Comparison of ENCODE assay signal across 1 cellular context in the genomic region with DNA sequence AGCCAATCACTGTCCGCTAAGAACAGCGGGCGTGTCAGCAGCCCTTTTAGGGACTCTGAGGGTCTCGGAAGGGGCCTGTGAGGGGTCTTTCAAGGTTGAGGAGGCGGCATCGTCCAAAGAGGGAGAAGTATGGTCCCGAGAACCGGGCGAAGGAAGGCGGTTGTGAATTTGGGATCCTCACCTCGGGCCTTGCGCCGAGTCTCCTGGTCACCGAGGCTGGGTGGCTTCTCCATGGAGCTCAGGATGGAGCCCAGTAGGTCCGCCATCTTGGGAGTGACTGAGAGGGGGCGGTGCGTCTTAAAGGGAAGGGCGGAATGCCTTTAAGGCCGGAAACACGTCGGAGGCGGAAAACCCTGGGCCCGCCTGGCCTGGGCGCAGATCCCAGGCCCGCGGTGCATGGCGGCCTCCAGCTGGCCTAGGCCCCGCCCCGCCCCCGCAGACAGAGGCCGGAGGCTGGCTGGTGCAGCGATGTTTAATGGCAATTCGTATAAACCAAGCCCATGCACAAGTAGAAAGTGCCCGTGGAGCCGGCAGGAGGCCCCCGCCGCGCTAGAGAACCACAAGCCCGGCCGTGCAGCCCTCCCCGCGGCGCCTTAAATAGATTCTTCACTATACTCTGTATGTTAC.
TF ChIP-seq lines count a peak whose summit lies in the region.

Gene SPAG7 (minus strand): TSS at position 279 of the 627 bp plus-strand sequence. CDS start 13 bp downstream, at position 266.

TF ChIP-seq in K562, 482 proteins besides CTCF, POLR2A, EP300 and RAD21 (continued from another document and continues in another):
- TF ChIP-seq, protein P1, sequence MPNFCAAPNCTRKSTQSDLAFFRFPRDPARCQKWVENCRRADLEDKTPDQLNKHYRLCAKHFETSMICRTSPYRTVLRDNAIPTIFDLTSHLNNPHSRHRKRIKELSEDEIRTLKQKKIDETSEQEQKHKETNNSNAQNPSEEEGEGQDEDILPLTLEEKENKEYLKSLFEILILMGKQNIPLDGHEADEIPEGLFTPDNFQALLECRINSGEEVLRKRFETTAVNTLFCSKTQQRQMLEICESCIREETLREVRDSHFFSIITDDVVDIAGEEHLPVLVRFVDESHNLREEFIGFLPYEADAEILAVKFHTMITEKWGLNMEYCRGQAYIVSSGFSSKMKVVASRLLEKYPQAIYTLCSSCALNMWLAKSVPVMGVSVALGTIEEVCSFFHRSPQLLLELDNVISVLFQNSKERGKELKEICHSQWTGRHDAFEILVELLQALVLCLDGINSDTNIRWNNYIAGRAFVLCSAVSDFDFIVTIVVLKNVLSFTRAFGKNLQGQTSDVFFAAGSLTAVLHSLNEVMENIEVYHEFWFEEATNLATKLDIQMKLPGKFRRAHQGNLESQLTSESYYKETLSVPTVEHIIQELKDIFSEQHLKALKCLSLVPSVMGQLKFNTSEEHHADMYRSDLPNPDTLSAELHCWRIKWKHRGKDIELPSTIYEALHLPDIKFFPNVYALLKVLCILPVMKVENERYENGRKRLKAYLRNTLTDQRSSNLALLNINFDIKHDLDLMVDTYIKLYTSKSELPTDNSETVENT (CRISPR knock-in tag; IDR thresholded peaks at IDR 0.05), result no peak
- TF ChIP-seq ARID2 (IDR thresholded peaks at IDR 0.05) (no peak), GABPA (tag; conservative IDR thresholded peaks at IDR 0.05; ENCODE audit: low read depth) (peak; percentile 75), ZNF354B (CRISPR knock-in tag; IDR thresholded peaks at IDR 0.05) (no peak), SP1 (CRISPR knock-in tag; IDR thresholded peaks at IDR 0.05) (peak; percentile 68; the same call in 1 of the 2 replicates), FOXK2 (conservative IDR thresholded peaks at IDR 0.05 in 1 of 2, IDR thresholded peaks at IDR 0.05 in 1 of 2; ENCODE audit: low read depth in 2 of 2) (no peak; a peak in 1 of 4 replicates), MYC (IDR thresholded peaks at IDR 0.05; ENCODE audit: low read depth, low read length) (peak; percentile 66), MYC (CRISPR knock-in tag; IDR thresholded peaks at IDR 0.05; ENCODE audit: borderline replicate concordance, low read depth) (no peak), ZNF766 (CRISPR knock-in tag; conservative IDR thresholded peaks at IDR 0.05) (no peak), SIN3B (IDR thresholded peaks at IDR 0.05; ENCODE audit: low read depth) (no peak), ZNF778 (CRISPR knock-in tag; IDR thresholded peaks at IDR 0.05) (no peak), NFATC3 (IDR thresholded peaks at IDR 0.05) (no peak), GTF2E2 (tag; IDR thresholded peaks at IDR 0.05) (no peak), ZNF780A (CRISPR knock-in tag; IDR thresholded peaks at IDR 0.05) (no peak), PCBP1 (IDR thresholded peaks at IDR 0.05; ENCODE audit: low read depth, low read length, poor library complexity, severe bottlenecking) (no peak), ZNF165 (CRISPR knock-in tag; IDR thresholded peaks at IDR 0.05; ENCODE audit: borderline replicate concordance) (no peak), KLF13 (tag; IDR thresholded peaks at IDR 0.05; ENCODE audit: borderline replicate concordance, low read depth) (peak; percentile 59; the same call in 1 of the 2 replicates), ZC3H8 (IDR thresholded peaks at IDR 0.05) (no peak), HNRNPK (IDR thresholded peaks at IDR 0.05; ENCODE audit: low read depth, low read length, poor library complexity, severe bottlenecking) (peak; percentile 50), SMAD2 (IDR thresholded peaks at IDR 0.05; ENCODE audit: low read depth, low read length) (no peak), FOSL1 (tag; conservative IDR thresholded peaks at IDR 0.05) (no peak), GTF2B (IDR thresholded peaks at IDR 0.05; ENCODE audit: extremely low read depth, insufficient read length) (no peak), ELF2 (CRISPR knock-in tag; IDR thresholded peaks at IDR 0.05) (peak; percentile 38; the same call in 1 of the 2 replicates), PHB2 (IDR thresholded peaks at IDR 0.05; ENCODE audit: low read depth) (no peak), ZNF583 (CRISPR knock-in tag; IDR thresholded peaks at IDR 0.05) (no peak), MBD2 (IDR thresholded peaks at IDR 0.05; ENCODE audit: borderline replicate concordance, low read depth) (no peak; the same call in 1 of the 2 replicates), RREB1 (CRISPR knock-in tag; IDR thresholded peaks at IDR 0.05) (no peak), ZNF79 (CRISPR knock-in tag; IDR thresholded peaks at IDR 0.05; ENCODE audit: low read depth) (no peak), EP400 (IDR thresholded peaks at IDR 0.05) (peak; percentile 82), ZNF507 (tag; conservative IDR thresholded peaks at IDR 0.05) (no peak), RNF2 (IDR thresholded peaks at IDR 0.05) (no peak), ZNF764 (CRISPR knock-in tag; IDR thresholded peaks at IDR 0.05; ENCODE audit: low read depth) (peak; percentile 14; the same call in 1 of the 2 replicates), ZBTB17 (CRISPR knock-in tag; IDR thresholded peaks at IDR 0.05) (no peak), THRAP3 (IDR thresholded peaks at IDR 0.05; ENCODE audit: borderline replicate concordance) (no peak), STAT5B (CRISPR knock-in tag; IDR thresholded peaks at IDR 0.05) (no peak)
- TF ChIP-seq, protein P2, sequence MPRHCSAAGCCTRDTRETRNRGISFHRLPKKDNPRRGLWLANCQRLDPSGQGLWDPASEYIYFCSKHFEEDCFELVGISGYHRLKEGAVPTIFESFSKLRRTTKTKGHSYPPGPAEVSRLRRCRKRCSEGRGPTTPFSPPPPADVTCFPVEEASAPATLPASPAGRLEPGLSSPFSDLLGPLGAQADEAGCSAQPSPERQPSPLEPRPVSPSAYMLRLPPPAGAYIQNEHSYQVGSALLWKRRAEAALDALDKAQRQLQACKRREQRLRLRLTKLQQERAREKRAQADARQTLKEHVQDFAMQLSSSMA (CRISPR knock-in tag; IDR thresholded peaks at IDR 0.05), result 0 out of 2 replicates have a peak, but pooled peaks have one; percentile 38
- TF ChIP-seq, protein P3, sequence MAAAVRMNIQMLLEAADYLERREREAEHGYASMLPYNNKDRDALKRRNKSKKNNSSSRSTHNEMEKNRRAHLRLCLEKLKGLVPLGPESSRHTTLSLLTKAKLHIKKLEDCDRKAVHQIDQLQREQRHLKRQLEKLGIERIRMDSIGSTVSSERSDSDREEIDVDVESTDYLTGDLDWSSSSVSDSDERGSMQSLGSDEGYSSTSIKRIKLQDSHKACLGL (CRISPR knock-in tag; IDR thresholded peaks at IDR 0.05; ENCODE audit: borderline replicate concordance, poor library complexity, severe bottlenecking), result no peak
- TF ChIP-seq, protein P4, sequence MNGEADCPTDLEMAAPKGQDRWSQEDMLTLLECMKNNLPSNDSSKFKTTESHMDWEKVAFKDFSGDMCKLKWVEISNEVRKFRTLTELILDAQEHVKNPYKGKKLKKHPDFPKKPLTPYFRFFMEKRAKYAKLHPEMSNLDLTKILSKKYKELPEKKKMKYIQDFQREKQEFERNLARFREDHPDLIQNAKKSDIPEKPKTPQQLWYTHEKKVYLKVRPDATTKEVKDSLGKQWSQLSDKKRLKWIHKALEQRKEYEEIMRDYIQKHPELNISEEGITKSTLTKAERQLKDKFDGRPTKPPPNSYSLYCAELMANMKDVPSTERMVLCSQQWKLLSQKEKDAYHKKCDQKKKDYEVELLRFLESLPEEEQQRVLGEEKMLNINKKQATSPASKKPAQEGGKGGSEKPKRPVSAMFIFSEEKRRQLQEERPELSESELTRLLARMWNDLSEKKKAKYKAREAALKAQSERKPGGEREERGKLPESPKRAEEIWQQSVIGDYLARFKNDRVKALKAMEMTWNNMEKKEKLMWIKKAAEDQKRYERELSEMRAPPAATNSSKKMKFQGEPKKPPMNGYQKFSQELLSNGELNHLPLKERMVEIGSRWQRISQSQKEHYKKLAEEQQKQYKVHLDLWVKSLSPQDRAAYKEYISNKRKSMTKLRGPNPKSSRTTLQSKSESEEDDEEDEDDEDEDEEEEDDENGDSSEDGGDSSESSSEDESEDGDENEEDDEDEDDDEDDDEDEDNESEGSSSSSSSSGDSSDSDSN (IDR thresholded peaks at IDR 0.05; ENCODE audit: borderline replicate concordance in 1 of 2, low read depth in 2 of 2, low read length in 2 of 2), result 0 out of 4 replicates have a peak, but pooled peaks of 1 of the 2 experiments have one; percentile 56
- TF ChIP-seq, protein P5, sequence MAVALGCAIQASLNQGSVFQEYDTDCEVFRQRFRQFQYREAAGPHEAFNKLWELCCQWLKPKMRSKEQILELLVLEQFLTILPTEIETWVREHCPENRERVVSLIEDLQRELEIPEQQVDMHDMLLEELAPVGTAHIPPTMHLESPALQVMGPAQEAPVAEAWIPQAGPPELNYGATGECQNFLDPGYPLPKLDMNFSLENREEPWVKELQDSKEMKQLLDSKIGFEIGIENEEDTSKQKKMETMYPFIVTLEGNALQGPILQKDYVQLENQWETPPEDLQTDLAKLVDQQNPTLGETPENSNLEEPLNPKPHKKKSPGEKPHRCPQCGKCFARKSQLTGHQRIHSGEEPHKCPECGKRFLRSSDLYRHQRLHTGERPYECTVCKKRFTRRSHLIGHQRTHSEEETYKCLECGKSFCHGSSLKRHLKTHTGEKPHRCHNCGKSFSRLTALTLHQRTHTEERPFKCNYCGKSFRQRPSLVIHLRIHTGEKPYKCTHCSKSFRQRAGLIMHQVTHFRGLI (CRISPR knock-in tag; IDR thresholded peaks at IDR 0.05), result no peak
- TF ChIP-seq, protein P6, sequence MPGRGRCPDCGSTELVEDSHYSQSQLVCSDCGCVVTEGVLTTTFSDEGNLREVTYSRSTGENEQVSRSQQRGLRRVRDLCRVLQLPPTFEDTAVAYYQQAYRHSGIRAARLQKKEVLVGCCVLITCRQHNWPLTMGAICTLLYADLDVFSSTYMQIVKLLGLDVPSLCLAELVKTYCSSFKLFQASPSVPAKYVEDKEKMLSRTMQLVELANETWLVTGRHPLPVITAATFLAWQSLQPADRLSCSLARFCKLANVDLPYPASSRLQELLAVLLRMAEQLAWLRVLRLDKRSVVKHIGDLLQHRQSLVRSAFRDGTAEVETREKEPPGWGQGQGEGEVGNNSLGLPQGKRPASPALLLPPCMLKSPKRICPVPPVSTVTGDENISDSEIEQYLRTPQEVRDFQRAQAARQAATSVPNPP (IDR thresholded peaks at IDR 0.05; ENCODE audit: borderline replicate concordance, insufficient read depth, insufficient read length), result no peak
- TF ChIP-seq, protein P7, sequence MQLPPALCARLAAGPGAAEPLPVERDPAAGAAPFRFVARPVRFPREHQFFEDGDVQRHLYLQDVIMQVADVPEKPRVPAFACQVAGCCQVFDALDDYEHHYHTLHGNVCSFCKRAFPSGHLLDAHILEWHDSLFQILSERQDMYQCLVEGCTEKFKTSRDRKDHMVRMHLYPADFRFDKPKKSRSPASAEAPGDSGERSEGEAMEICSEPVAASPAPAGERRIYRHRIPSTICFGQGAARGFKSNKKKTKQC (CRISPR knock-in tag; IDR thresholded peaks at IDR 0.05), result no peak
- TF ChIP-seq, protein P8, sequence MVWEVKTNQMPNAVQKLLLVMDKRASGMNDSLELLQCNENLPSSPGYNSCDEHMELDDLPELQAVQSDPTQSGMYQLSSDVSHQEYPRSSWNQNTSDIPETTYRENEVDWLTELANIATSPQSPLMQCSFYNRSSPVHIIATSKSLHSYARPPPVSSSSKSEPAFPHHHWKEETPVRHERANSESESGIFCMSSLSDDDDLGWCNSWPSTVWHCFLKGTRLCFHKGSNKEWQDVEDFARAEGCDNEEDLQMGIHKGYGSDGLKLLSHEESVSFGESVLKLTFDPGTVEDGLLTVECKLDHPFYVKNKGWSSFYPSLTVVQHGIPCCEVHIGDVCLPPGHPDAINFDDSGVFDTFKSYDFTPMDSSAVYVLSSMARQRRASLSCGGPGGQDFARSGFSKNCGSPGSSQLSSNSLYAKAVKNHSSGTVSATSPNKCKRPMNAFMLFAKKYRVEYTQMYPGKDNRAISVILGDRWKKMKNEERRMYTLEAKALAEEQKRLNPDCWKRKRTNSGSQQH (CRISPR knock-in tag; IDR thresholded peaks at IDR 0.05), result no peak
